In genomic region chr1:1327291-1327690, GRCh38 we compare ENCODE assay signal across 25 cellular contexts. TPM values are rescaled to one million over a fixed set of nuclear protein-coding genes. Genes with fewer than 3 reads are reported as not detected.
"Had no signal": no experiment of that assay in that cellular context is flagged by ENCODE, and none has a peak within 500 bp of the region (broad histone marks: within the 10 kb centered on the region; RNA-seq: fewer than 3 reads in every experiment).

No MANE protein-coding gene starts in this region.

- H3K4me3 Mint-ChIP-seq: activated T-helper 1 cell treated with anti-CD3 and anti-CD28 coated beads, Interleukin-12 subunit alpha, Interleukin-12 subunit beta, Interleukin-2, Interleukin-4 antibody, amounts not matched to agents 30 ng/mL and 10 ng/mL and 1 ng/mL, durations not matched to agents 14 hours and 24 hours and 36 hours; stimulated activated effector memory CD8-positive, alpha-beta T cell treated with anti-CD3 and anti-CD28 coated beads, Interleukin-12 subunit alpha, Interleukin-12 subunit beta, amount 100 ng/mL, for 72 hours; stimulated activated naive CD8-positive, alpha-beta T cell treated with anti-CD3 and anti-CD28 coated beads, Interleukin-15, amount 100 ng/mL, for 72 hours; WTC11 had no signal

- H3K9me3 ChIP-seq: breast epithelium, ovary, sigmoid colon, upper lobe of left lung, vagina had no signal

- H3K36me3 ChIP-seq: breast epithelium, ovary had no signal

- ATAC-seq: left cardiac atrium; stimulated activated effector memory CD8-positive, alpha-beta T cell treated with anti-CD3 and anti-CD28 coated beads, Interleukin-12 subunit alpha, Interleukin-12 subunit beta, amount 100 ng/mL, for 72 hours; stimulated activated naive CD8-positive, alpha-beta T cell treated with anti-CD3 and anti-CD28 coated beads, Interleukin-15, amount 100 ng/mL, for 72 hours; WTC11 had no signal

- H3K36me3 Mint-ChIP-seq: WTC11 had no signal

- DNase-seq: activated CD4-positive, alpha-beta T cell treated with anti-CD3 and anti-CD28 coated beads for 1 hour; activated CD8-positive, alpha-beta memory T cell treated with anti-CD3 and anti-CD28 coated beads, Interleukin-2, amount 50 U/mL, for 4 hours; activated gamma-delta T cell; activated T-cell treated with anti-CD3 and anti-CD28 coated beads, Interleukin-2, amount 50 U/mL, for 1 hour; central memory CD4-positive, alpha-beta T cell; head of caudate nucleus; hippocampal formation; left cardiac atrium; mammary epithelial cell; nephron progenitor cell; ovary; retina; sigmoid colon; small intestine; stimulated activated CD4-positive, alpha-beta T cell treated with anti-CD3 and anti-CD28 coated beads, Interleukin-4, amount 100 ng/mL, for 24 hours; stimulated activated naive CD8-positive, alpha-beta T cell treated with anti-CD3 and anti-CD28 coated beads, Interleukin-15, amount 100 ng/mL, for 72 hours; substantia nigra had no signal

- H3K27me3 ChIP-seq: breast epithelium, ovary, sigmoid colon, upper lobe of left lung, vagina had no signal

- H3K4me3 ChIP-seq: breast epithelium, ovary, sigmoid colon, upper lobe of left lung, vagina had no signal

- H3K27ac Mint-ChIP-seq: activated naive CD4-positive, alpha-beta T cell treated with anti-CD3 and anti-CD28 coated beads, Interleukin-2, amount 50 U/mL, for 24 hours; activated T-helper 1 cell treated with anti-CD3 and anti-CD28 coated beads, Interleukin-12 subunit alpha, Interleukin-12 subunit beta, Interleukin-2, Interleukin-4 antibody, amounts not matched to agents 30 ng/mL and 10 ng/mL and 1 ng/mL, durations not matched to agents 14 hours and 24 hours and 36 hours; nephron progenitor cell; progenitor cell of endocrine pancreas; stimulated activated effector memory CD8-positive, alpha-beta T cell treated with anti-CD3 and anti-CD28 coated beads, Interleukin-12 subunit alpha, Interleukin-12 subunit beta, amount 100 ng/mL, for 72 hours; WTC11 had no signal

- H3K9me3 Mint-ChIP-seq: activated naive CD4-positive, alpha-beta T cell treated with anti-CD3 and anti-CD28 coated beads, Interleukin-2, amount 50 U/mL, for 24 hours; activated T-helper 1 cell treated with anti-CD3 and anti-CD28 coated beads, Interleukin-12 subunit alpha, Interleukin-12 subunit beta, Interleukin-2, Interleukin-4 antibody, amounts not matched to agents 30 ng/mL and 10 ng/mL and 1 ng/mL, durations not matched to agents 14 hours and 24 hours and 36 hours; nephron progenitor cell; stimulated activated effector memory CD8-positive, alpha-beta T cell treated with anti-CD3 and anti-CD28 coated beads, Interleukin-12 subunit alpha, Interleukin-12 subunit beta, amount 100 ng/mL, for 72 hours had no signal

- H3K27me3 Mint-ChIP-seq: activated naive CD4-positive, alpha-beta T cell treated with anti-CD3 and anti-CD28 coated beads, Interleukin-2, amount 50 U/mL, for 24 hours; progenitor cell of endocrine pancreas; stimulated activated naive CD8-positive, alpha-beta T cell treated with anti-CD3 and anti-CD28 coated beads, Interleukin-15, amount 100 ng/mL, for 72 hours had no signal

- H3K27ac ChIP-seq: breast epithelium, ovary, sigmoid colon, vagina had no signal

RNA-seq across cellular contexts. Expression of gene TAS1R3, which starts 3.8 kb away (rescaled TPM):
- total RNA-seq: sigmoid colon had no signal
